In the genomic region with DNA sequence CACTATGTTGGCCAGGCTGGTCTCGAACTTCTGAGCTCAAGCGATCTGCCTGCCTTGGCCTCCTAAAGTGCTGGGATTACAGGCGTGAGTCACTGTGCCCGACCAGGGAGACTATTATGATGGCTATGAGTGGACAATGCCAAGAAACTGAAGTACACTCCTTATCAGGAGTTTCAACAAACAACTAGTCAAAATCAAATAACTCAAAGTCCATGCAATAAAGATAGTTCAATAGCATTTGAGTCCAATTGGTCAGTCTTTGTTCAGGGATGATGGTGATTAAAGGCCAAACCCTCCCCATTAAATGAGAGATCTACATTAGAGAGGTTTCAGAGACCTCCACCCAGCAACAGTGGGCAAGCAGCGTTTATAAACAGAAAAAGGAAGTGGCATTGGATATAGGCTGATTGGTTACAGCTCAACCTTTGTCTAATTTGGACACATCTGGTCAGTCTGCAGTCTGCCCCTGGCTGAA, we compare ENCODE assay signal across 18 cellular contexts. TPM values are rescaled to one million over a fixed set of nuclear protein-coding genes. Genes with fewer than 3 reads are reported as not detected.
"Had no signal": no experiment of that assay in that cellular context is flagged by ENCODE, and none has a peak within 500 bp of the region (broad histone marks: within the 10 kb centered on the region; RNA-seq: fewer than 3 reads in every experiment).

No MANE protein-coding gene starts in this region.

- H3K27me3 Mint-ChIP-seq: activated CD4-positive, alpha-beta T cell treated with anti-CD3 and anti-CD28 coated beads, Interleukin-2, amount 10 ng/mL, durations not matched to agents 24 days and 14 days; activated T-helper 17 cell treated with anti-CD3 and anti-CD28 coated beads, Interleukin-2, amount 50 U/mL, for 72 hours; natural killer cell treated with Interleukin-12 subunit alpha and Interleukin-12 subunit beta and Interleukin-15 and Interleukin-18, amount 100 ng/mL, for 72 hours had no signal

- H3K27ac Mint-ChIP-seq: activated CD4-positive, alpha-beta T cell treated with anti-CD3 and anti-CD28 coated beads, Interleukin-2, amount 10 ng/mL, durations not matched to agents 24 days and 14 days; activated naive CD4-positive, alpha-beta T cell treated with anti-CD3 and anti-CD28 coated beads, Interleukin-2, amount 10 ng/mL, durations not matched to agents 7 days and 5 days; activated T-helper 17 cell treated with anti-CD3 and anti-CD28 coated beads, Interleukin-2, amount 50 U/mL, for 72 hours; natural killer cell treated with Interleukin-12 subunit alpha and Interleukin-12 subunit beta and Interleukin-15 and Interleukin-18, amount 100 ng/mL, for 72 hours; T-cell; WTC11 had no signal

- H3K4me1 Mint-ChIP-seq: activated CD4-positive, alpha-beta T cell treated with anti-CD3 and anti-CD28 coated beads, Interleukin-2, amount 10 ng/mL, durations not matched to agents 24 days and 14 days; activated naive CD4-positive, alpha-beta T cell treated with anti-CD3 and anti-CD28 coated beads, Interleukin-2, amount 10 ng/mL, durations not matched to agents 7 days and 5 days; activated T-helper 17 cell treated with anti-CD3 and anti-CD28 coated beads, Interleukin-2, amount 50 U/mL, for 72 hours; T-cell; WTC11 had no signal

- H3K36me3 Mint-ChIP-seq: activated naive CD4-positive, alpha-beta T cell treated with anti-CD3 and anti-CD28 coated beads, Interleukin-2, amount 10 ng/mL, durations not matched to agents 7 days and 5 days; natural killer cell treated with Interleukin-12 subunit alpha and Interleukin-12 subunit beta and Interleukin-15 and Interleukin-18, amount 100 ng/mL, for 72 hours; T-cell; WTC11 had no signal

- ATAC-seq: activated T-helper 17 cell treated with anti-CD3 and anti-CD28 coated beads, Interleukin-2, amount 50 U/mL, for 72 hours; natural killer cell treated with Interleukin-12 subunit alpha and Interleukin-12 subunit beta and Interleukin-15 and Interleukin-18, amount 100 ng/mL, for 72 hours; psoas muscle; stimulated activated naive CD8-positive, alpha-beta T cell treated with anti-CD3 and anti-CD28 coated beads, Interleukin-15, Interleukin-2, amounts not matched to agents 100 U/mL and 50 U/mL, for 24 hours; T-cell; WTC11 had no signal

- H3K4me3 Mint-ChIP-seq: activated CD4-positive, alpha-beta T cell treated with anti-CD3 and anti-CD28 coated beads, Interleukin-2, amount 10 ng/mL, durations not matched to agents 24 days and 14 days; activated naive CD4-positive, alpha-beta T cell treated with anti-CD3 and anti-CD28 coated beads, Interleukin-2, amount 10 ng/mL, durations not matched to agents 7 days and 5 days; activated T-helper 17 cell treated with anti-CD3 and anti-CD28 coated beads, Interleukin-2, amount 50 U/mL, for 72 hours; natural killer cell treated with Interleukin-12 subunit alpha and Interleukin-12 subunit beta and Interleukin-15 and Interleukin-18, amount 100 ng/mL, for 72 hours; T-cell; WTC11 had no signal

- H3K9me3 Mint-ChIP-seq: activated CD4-positive, alpha-beta T cell treated with anti-CD3 and anti-CD28 coated beads, Interleukin-2, amount 10 ng/mL, durations not matched to agents 24 days and 14 days; activated naive CD4-positive, alpha-beta T cell treated with anti-CD3 and anti-CD28 coated beads, Interleukin-2, amount 10 ng/mL, durations not matched to agents 7 days and 5 days; activated T-helper 17 cell treated with anti-CD3 and anti-CD28 coated beads, Interleukin-2, amount 50 U/mL, for 72 hours; natural killer cell treated with Interleukin-12 subunit alpha and Interleukin-12 subunit beta and Interleukin-15 and Interleukin-18, amount 100 ng/mL, for 72 hours; T-cell had no signal

- DNase-seq: activated CD4-positive, alpha-beta T cell treated with anti-CD3 and anti-CD28 coated beads, Interleukin-2, amount 10 ng/mL, durations not matched to agents 24 days and 14 days; activated CD8-positive, alpha-beta memory T cell treated with anti-CD3 and anti-CD28 coated beads for 24 hours; activated naive CD4-positive, alpha-beta T cell treated with anti-CD3 and anti-CD28 coated beads, Interleukin-2, amount 10 ng/mL, durations not matched to agents 7 days and 5 days; caudate nucleus; cortex of kidney; effector CD8-positive, alpha-beta T cell; midbrain; occipital lobe; psoas muscle; sigmoid colon; stimulated activated CD4-positive, alpha-beta T cell treated with anti-CD3 and anti-CD28 coated beads, Interleukin-12 subunit alpha, Interleukin-12 subunit beta, amount 100 ng/mL, for 4 hours; stimulated activated naive CD8-positive, alpha-beta T cell treated with anti-CD3 and anti-CD28 coated beads, Interleukin-15, Interleukin-2, amounts not matched to agents 100 U/mL and 50 U/mL, for 24 hours; T-cell; testis had no signal

RNA-seq across cellular contexts. Expression of gene CHST5, which starts 8.0 kb away (rescaled TPM):
- total RNA-seq: activated CD4-positive, alpha-beta T cell treated with anti-CD3 and anti-CD28 coated beads, Interleukin-2, amount 10 ng/mL, durations not matched to agents 24 days and 14 days; activated T-helper 17 cell treated with anti-CD3 and anti-CD28 coated beads, Interleukin-2, amount 50 U/mL, for 72 hours; kidney epithelial cell; WTC11 had no signal

RNA-seq across cellular contexts. Expression of gene CHST6, which starts 32.6 kb away (rescaled TPM):
- total RNA-seq: activated CD4-positive, alpha-beta T cell treated with anti-CD3 and anti-CD28 coated beads, Interleukin-2, amount 10 ng/mL, durations not matched to agents 24 days and 14 days; activated T-helper 17 cell treated with anti-CD3 and anti-CD28 coated beads, Interleukin-2, amount 50 U/mL, for 72 hours had no signal
